Comparison of ENCODE assay signal across 8 cellular contexts in the genomic region with DNA sequence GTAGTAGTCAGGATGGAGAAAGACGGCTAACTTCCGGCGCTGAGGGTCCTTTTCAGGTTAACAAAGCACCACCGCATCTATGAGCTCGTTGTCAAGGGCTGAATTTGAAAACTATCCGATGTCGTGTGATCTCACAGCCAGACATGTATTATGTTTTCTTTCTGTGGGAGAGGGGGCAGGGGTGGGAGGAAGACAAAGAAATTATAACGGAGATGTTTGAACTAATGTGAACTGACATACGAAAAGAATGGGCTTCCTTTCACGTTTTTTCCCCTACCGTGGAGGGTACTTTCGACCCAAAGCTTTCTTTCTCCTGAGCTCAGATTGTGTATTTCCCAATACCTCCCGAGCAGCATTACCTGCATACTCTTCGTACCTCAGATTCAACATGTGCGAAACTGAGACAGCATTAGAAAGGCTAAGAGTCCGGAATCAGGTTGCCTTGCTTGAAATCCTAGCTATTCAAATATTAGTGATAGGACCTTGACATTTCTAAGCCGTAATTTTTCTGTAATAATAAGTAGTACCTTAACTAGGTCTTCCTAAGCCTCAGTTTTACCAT. TPM values are rescaled to one million over a fixed set of nuclear protein-coding genes. Genes with fewer than 3 reads are reported as not detected.
DNase-seq lines count a peak whose midpoint lies in the region; ATAC-seq and TF ChIP-seq lines count a peak whose summit lies in the region.

No MANE protein-coding gene starts in this region.

- H3K36me3 ChIP-seq in DND-41 (ENCODE audit: insufficient read depth, low read length): no peaks in the 10 kb centered on the region
- H3K36me3 ChIP-seq in Peyer's patch: no peaks in the 10 kb centered on the region

- no peak overlapping the region; the same call in 1 of the 2 replicates for H3K27ac ChIP-seq in DND-41 (ENCODE audit: low read length)
- peak overlapping the region; percentile 68 to 91 (median 88) for H3K27ac ChIP-seq in Peyer's patch

- H3K4me2 ChIP-seq in DND-41 (ENCODE audit: insufficient read depth, low read length): peak overlapping the region; percentile 88

- peak overlapping the region; percentile 77 for H3K4me3 Mint-ChIP-seq in osteocyte (ENCODE audit: unreplicated experiment)

- no peak for ATAC-seq in DND-41 (ENCODE audit: insufficient read depth, low read depth)
- no peak for ATAC-seq in GM21737 (IDR thresholded peaks at IDR 0.05; ENCODE audit: unreplicated experiment)

- peak overlapping the region; percentile 47 for H3K9ac ChIP-seq in DND-41 (ENCODE audit: low read depth, low read length)

- H3K9me3 ChIP-seq in DND-41 (ENCODE audit: insufficient read depth, low read length, severe bottlenecking) (no peaks in the 10 kb centered on the region), Peyer's patch (no peaks in the 10 kb centered on the region)

- H4K20me1 ChIP-seq in DND-41 (ENCODE audit: insufficient read depth, low read length): no peaks in the 10 kb centered on the region

- H3K4me1 Mint-ChIP-seq in osteocyte (ENCODE audit: unreplicated experiment): peaks cover 9% of the 10 kb centered on the region

- H3K9me3 Mint-ChIP-seq in osteocyte (ENCODE audit: unreplicated experiment): no peaks in the 10 kb centered on the region

- no peaks in the 10 kb centered on the region for H3K36me3 Mint-ChIP-seq in osteocyte (ENCODE audit: unreplicated experiment)

- H3K27me3 Mint-ChIP-seq in osteocyte (ENCODE audit: unreplicated experiment): peaks cover 41% of the 10 kb centered on the region

- DNase-seq in DND-41 (no peak), Peyer's patch (no peak), epithelial cell of esophagus (ENCODE audit: low read depth) (peak; percentile 56), osteocyte (ENCODE audit: extremely low spot score, unreplicated experiment) (no peak), activated gamma-delta T cell treated with Interleukin-2 at 50 U/mL for 16 hours (no peak), DMS79 treated with DMSO at 0.1 percent for 48 hours (lab: John Stamatoyannopoulos, UW) (no peak), NCI-H1417 (lab: John Stamatoyannopoulos, UW) (no peak)

- H2AFZ ChIP-seq in DND-41 (ENCODE audit: low read depth, low read length): peak overlapping the region; percentile 88

- H3K4me3 ChIP-seq in DND-41 (ENCODE audit: low read depth in 1 of 2, low read length in 2 of 2) (peak overlapping the region; percentile 27 to 68; a peak in 3 of 4 replicates), Peyer's patch (peak overlapping the region; percentile 50 to 85 (median 66)), epithelial cell of esophagus (ENCODE audit: low read length) (peak overlapping the region; percentile 73)

- H3K27me3 ChIP-seq in DND-41 (ENCODE audit: insufficient read depth, low read length, poor library complexity) (peaks cover 3% of the 10 kb centered on the region), Peyer's patch (no peaks in the 10 kb centered on the region)

- peaks cover 40% of the 10 kb centered on the region for H3K4me1 ChIP-seq in DND-41 (ENCODE audit: insufficient read depth, low read length)
- peaks cover 0 to 19% (median 3%) of the 10 kb centered on the region in 4 donors for H3K4me1 ChIP-seq in Peyer's patch

- no peaks in the 10 kb centered on the region for H3K79me2 ChIP-seq in DND-41 (ENCODE audit: insufficient read depth, low read length)

- TF ChIP-seq CTCF in DND-41 (IDR thresholded peaks at IDR 0.05; ENCODE audit: borderline replicate concordance, extremely low read depth, low read length, poor library complexity, severe bottlenecking) (no peak), Peyer's patch (IDR thresholded peaks at IDR 0.05) (no peak), epithelial cell of esophagus (IDR thresholded peaks at IDR 0.05; ENCODE audit: insufficient read depth, low read depth, low read length, missing control alignments) (no peak), osteocyte (IDR thresholded peaks at IDR 0.05) (no peak)

- peak overlapping the region; percentile 81 for H3K27ac Mint-ChIP-seq in osteocyte (ENCODE audit: unreplicated experiment)

- no peak for TF ChIP-seq POLR2A in Peyer's patch (IDR thresholded peaks at IDR 0.05)

RNA-seq across cellular contexts. Expression of a gene that starts 0.7 kb away (rescaled TPM):
- 100 to 1,000 TPM in 2 of 4 donors, 10 to 100 TPM in 2; 60.2 to 127 (median 103) TPM for total RNA-seq in Peyer's patch
- total RNA-seq in osteocyte: 17.4 and 20.9 TPM in 2 replicates
